Comparison of ENCODE assay signal across 20 cellular contexts in genomic region chr16:73000907-73001521, GRCh38. TPM values are rescaled to one million over a fixed set of nuclear protein-coding genes. Genes with fewer than 3 reads are reported as not detected.
DNase-seq lines count a peak whose midpoint lies in the region; ATAC-seq, FAIRE-seq and TF ChIP-seq lines count a peak whose summit lies in the region.
"Had no signal": no experiment of that assay in that cellular context is flagged by ENCODE, and none has a peak within 500 bp of the region (broad histone marks: within the 10 kb centered on the region; RNA-seq: fewer than 3 reads in every experiment).

No MANE protein-coding gene starts in this region.

- intact Hi-C loops in left cardiac atrium (cut with DNase I), result no loop called here
- intact Hi-C loops in left ventricle myocardium superior (cut with micrococcal nuclease), result no loop called here
- intact Hi-C loops in sciatic nerve (cut with DNase I), result no loop called here
- intact Hi-C loops in upper lobe of right lung (cut with DNase I), result no loop called here

- no peaks in the 10 kb centered on the region for H3K36me3 ChIP-seq in keratinocyte (ENCODE audit: control insufficient read depth in 2 of 2, extremely low read depth in 1 of 2, insufficient read depth in 2 of 2, low read length in 2 of 2)
- no peaks in the 10 kb centered on the region for H3K36me3 ChIP-seq in upper lobe of right lung
- H3K36me3 ChIP-seq: HAP-1, ovary, Peyer's patch had no signal

- FAIRE-seq in keratinocyte (lab: Jason Lieb, UNC), result no peak
- FAIRE-seq: A549 had no signal

- H3K27ac ChIP-seq in keratinocyte (ENCODE audit: control insufficient read depth, insufficient read depth, low read length) (no peak overlapping the region), upper lobe of right lung (no peak overlapping the region)
- H3K27ac ChIP-seq: ovary, Peyer's patch had no signal

- no peak overlapping the region for H3K9ac ChIP-seq in keratinocyte (ENCODE audit: control insufficient read depth, extremely low read depth, insufficient read depth, low read length)

- H3K4me3 ChIP-seq in keratinocyte (ENCODE audit: control insufficient read depth in 2 of 3, extremely low read depth in 1 of 3, insufficient read depth in 2 of 3, low read depth in 1 of 3, low read length in 3 of 3), result no peak overlapping the region
- H3K4me3 ChIP-seq in upper lobe of right lung, result no peak overlapping the region
- H3K4me3 ChIP-seq: A549, HAP-1, ovary, Peyer's patch had no signal

- H4K20me1 ChIP-seq in keratinocyte (ENCODE audit: control insufficient read depth, extremely low read depth, insufficient read depth, low read length), result no peaks in the 10 kb centered on the region

- no peaks in the 10 kb centered on the region for H3K79me2 ChIP-seq in keratinocyte (ENCODE audit: control insufficient read depth, insufficient read depth, low read length)

- DNase-seq in left cardiac atrium (peak; percentile 12), left ventricle myocardium superior (no peak), keratinocyte (ENCODE audit: low read depth, low spot score) (no peak), sciatic nerve (ENCODE audit: low spot score) (peak; percentile 39), upper lobe of right lung (peak; percentile 18), amygdala (lab: John Stamatoyannopoulos, UW) (no peak), epidermal melanocyte (ENCODE audit: insufficient read length, low spot score) (no peak)
- no peak for DNase-seq in activated naive CD4-positive, alpha-beta T cell (lab: John Stamatoyannopoulos, UW)
- DNase-seq: activated CD8-positive, alpha-beta T cell treated with anti-CD3 and anti-CD28 coated beads for 36 hours; activated naive CD8-positive, alpha-beta T cell treated with anti-CD3 and anti-CD28 coated beads, Interleukin-2, amount 10 ng/mL, durations not matched to agents 7 days and 5 days; activated T-cell treated with anti-CD3 and anti-CD28 coated beads, Interleukin-2, amount 50 U/mL, for 72 hours; CD8-positive, alpha-beta T cell; immature natural killer cell; mesendoderm; MM.1S; ovary; Peyer's patch; SW 1271 had no signal

- H3K27me3 ChIP-seq in keratinocyte (ENCODE audit: control insufficient read depth, extremely low read depth, insufficient read depth, low read length) (no peaks in the 10 kb centered on the region), upper lobe of right lung (no peaks in the 10 kb centered on the region)
- H3K27me3 ChIP-seq: ovary, Peyer's patch had no signal

- ATAC-seq in left cardiac atrium (peak in 1 of 2 donors; percentile 7), left ventricle myocardium superior (no peak), sciatic nerve (no peak), upper lobe of right lung (peak; percentile 2)
- ATAC-seq: A549; activated CD8-positive, alpha-beta T cell treated with anti-CD3 and anti-CD28 coated beads for 36 hours; activated T-cell treated with anti-CD3 and anti-CD28 coated beads, Interleukin-2, amount 50 U/mL, for 72 hours; CD8-positive, alpha-beta T cell had no signal

- H3K4me1 ChIP-seq in keratinocyte (ENCODE audit: control insufficient read depth, extremely low read depth, insufficient read depth, low read length) (peaks cover 28% of the 10 kb centered on the region), upper lobe of right lung (peaks cover 35% of the 10 kb centered on the region)

- peak overlapping the region; percentile 66 for H3K4me2 ChIP-seq in keratinocyte (ENCODE audit: control insufficient read depth, extremely low read depth, insufficient read depth, low read depth, low read length)
- H3K4me2 ChIP-seq: A549 had no signal

- no peak for TF ChIP-seq CTCF in keratinocyte (optimal IDR thresholded peaks at IDR 0.05 in 1 of 3, IDR thresholded peaks at IDR 0.05 in 1 of 3, conservative IDR thresholded peaks at IDR 0.05 in 1 of 3; ENCODE audit: extremely low read depth in 1 of 3, insufficient read depth in 2 of 3, low read length in 3 of 3)
- no peak for TF ChIP-seq CTCF in upper lobe of right lung (IDR thresholded peaks at IDR 0.05)

- H2AFZ ChIP-seq in keratinocyte (ENCODE audit: control insufficient read depth, low read length), result no peak overlapping the region

- no peaks in the 10 kb centered on the region for H3K9me1 ChIP-seq in keratinocyte (ENCODE audit: control insufficient read depth, extremely low read depth, insufficient read depth, low read length)

- dilution Hi-C loops in keratinocyte (cut with MboI; ENCODE audit: extremely low pct_ligation_motif_present, low sequenced_read_pairs), result no loop called here

- H3K9me3 ChIP-seq in keratinocyte (ENCODE audit: control insufficient read depth, low read depth, low read length) (peaks cover 2% of the 10 kb centered on the region), upper lobe of right lung (no peaks in the 10 kb centered on the region)
- H3K9me3 ChIP-seq: A549, ovary, Peyer's patch had no signal

RNA-seq across cellular contexts. Expression of gene ZFHX3, which starts 46.9 kb away (rescaled TPM):
- total RNA-seq in left cardiac atrium, result 10 to 100 TPM; 11.9 to 12.6 TPM
- 8.1 TPM for total RNA-seq in left ventricle myocardium superior
- 0.75 to 1.4 TPM (median 1.2 TPM) in 3 replicates for polyA plus RNA-seq in keratinocyte
- polyA plus RNA-seq in keratinocyte (2011; ENCODE audit: low read depth), result 3.3 TPM
- 1.1 and 1.3 TPM in 2 replicates for polyA plus RNA-seq in keratinocyte (2011; cell fraction: cytosol; rRNA removed)
- polyA plus RNA-seq in keratinocyte (2011; cell fraction: nucleus; rRNA removed), result 5.2 TPM in 2 replicates
- polyA plus RNA-seq in keratinocyte (2012; ENCODE audit: low replicate concordance), result 2.7 and 3.2 TPM in 2 replicates
- 3.6 to 9.0 TPM (median 4.0 TPM) in 3 replicates for polyA minus RNA-seq in keratinocyte
- 4.4 TPM for polyA minus RNA-seq in keratinocyte (2011; cell fraction: cytosol; rRNA and poly(A)+ RNA removed)
- polyA minus RNA-seq in keratinocyte (2011; cell fraction: nucleus; rRNA and poly(A)+ RNA removed), result 7.0 and 9.5 TPM in 2 replicates
- 44.6 TPM for total RNA-seq in sciatic nerve
- 29.0 TPM for total RNA-seq in upper lobe of right lung

Comparison
In these comparisons a context has a peak if more than half of its experiments do, and no peak if none do; other contexts are left out.
1. DNase-seq: peak in left cardiac atrium (single experiment), sciatic nerve (single experiment) and upper lobe of right lung (single experiment); none in left ventricle myocardium superior (single experiment), keratinocyte (single experiment), activated naive CD4-positive, alpha-beta T cell (0 of 4), amygdala (0 of 56) and epidermal melanocyte (single experiment).